28 cellular contexts compared by ENCODE assay signal in genomic region chr1:54337034-54337433, GRCh38.
DNase-seq lines count a peak whose midpoint lies in the region; ATAC-seq, FAIRE-seq and TF ChIP-seq lines count a peak whose summit lies in the region.
"Had no signal": no experiment of that assay in that cellular context is flagged by ENCODE, and none has a peak within 500 bp of the region (broad histone marks: within the 10 kb centered on the region; RNA-seq: fewer than 3 reads in every experiment).

No MANE protein-coding gene starts in this region.

- peak overlapping the region; percentile 39 for H4K91ac ChIP-seq in H1 (replicated peaks; ENCODE audit: insufficient read length, low read length)

- no peaks in the 10 kb centered on the region for H3K23me2 ChIP-seq in H1 (ENCODE audit: low read depth, low read length)

- H3K4me2 ChIP-seq in H1 (ENCODE audit: insufficient read depth in 1 of 2, low read depth in 2 of 2, low read length in 2 of 2): no peak overlapping the region
- H3K4me2 ChIP-seq: PC-9 had no signal

- H2AFZ ChIP-seq in H1 (ENCODE audit: low read length): no peak overlapping the region
- H2AFZ ChIP-seq: PC-9 had no signal

- H4K5ac ChIP-seq in H1 (ENCODE audit: insufficient read length, low read depth, low read length): no peak overlapping the region

- H3K27ac ChIP-seq in H1 (ENCODE audit: low read depth, low read length): no peak overlapping the region
- peak overlapping the region; percentile 95 for H3K27ac ChIP-seq in temporal lobe (ENCODE audit: low read depth, low read length)
- H3K27ac ChIP-seq in spleen: peak overlapping the region in 3 of 8 donors; percentile 79 to 87 (median 82)
- H3K27ac ChIP-seq: PC-9 had no signal

- H2BK5ac ChIP-seq in H1 (ENCODE audit: low read depth, low read length): peak overlapping the region; percentile 35

- no peak overlapping the region for H3K9ac ChIP-seq in H1 (replicated peaks in 1 of 4; ENCODE audit: extremely low read depth in 1 of 4, low read depth in 3 of 4, low read length in 3 of 4)

- no peaks in the 10 kb centered on the region for H3K27me3 Mint-ChIP-seq in activated CD8-positive, alpha-beta T cell treated with anti-CD3 and anti-CD28 coated beads, Interleukin-2, amount 10 ng/mL, durations not matched to agents 7 days and 5 days (ENCODE audit: low read depth)
- no peaks in the 10 kb centered on the region for H3K27me3 Mint-ChIP-seq in activated CD8-positive, alpha-beta T cell treated with anti-CD3 and anti-CD28 coated beads for 36 hours
- no peaks in the 10 kb centered on the region for H3K27me3 Mint-ChIP-seq in mesothelial cell of epicardium (ENCODE audit: low read depth)
- H3K27me3 Mint-ChIP-seq: activated B cell treated with CpG ODN at 0.5 μM for 24 hours; activated naive CD8-positive, alpha-beta T cell; CD4-positive, alpha-beta T cell; dendritic cell treated with granulocyte-macrophage colony-stimulating factor and Interleukin-4, amounts not matched to agents 40 ng/mL and 50 ng/mL, for 4 days; progenitor cell of endocrine pancreas; stimulated activated naive B cell treated with anti-CD40 and anti-IgM and Interleukin-4, amounts not matched to agents 10 μg/mL and 1 μg/mL and 100 μg/mL, for 72 hours had no signal

- H3K36me3 Mint-ChIP-seq in activated CD8-positive, alpha-beta T cell treated with anti-CD3 and anti-CD28 coated beads, Interleukin-2, amount 10 ng/mL, durations not matched to agents 7 days and 5 days (ENCODE audit: low read depth): peaks cover 15% of the 10 kb centered on the region
- H3K36me3 Mint-ChIP-seq in activated CD8-positive, alpha-beta T cell treated with anti-CD3 and anti-CD28 coated beads for 36 hours (ENCODE audit: low read depth): peaks cover 5% of the 10 kb centered on the region
- H3K36me3 Mint-ChIP-seq in mesothelial cell of epicardium: no peaks in the 10 kb centered on the region
- H3K36me3 Mint-ChIP-seq: stimulated activated naive B cell treated with anti-CD40 and anti-IgM and Interleukin-4, amounts not matched to agents 10 μg/mL and 1 μg/mL and 100 μg/mL, for 72 hours had no signal

- TF ChIP-seq POLR2A in H1 (IDR thresholded peaks at IDR 0.05; ENCODE audit: control extremely low read depth in 1 of 2, low read depth in 2 of 2, low read length in 2 of 2) (no peak), spleen (IDR thresholded peaks at IDR 0.05) (no peak)

- DNase-seq in activated CD8-positive, alpha-beta T cell treated with anti-CD3 and anti-CD28 coated beads, Interleukin-2, amount 10 ng/mL, durations not matched to agents 7 days and 5 days: no peak
- no peak for DNase-seq in activated CD8-positive, alpha-beta T cell treated with anti-CD3 and anti-CD28 coated beads for 36 hours
- DNase-seq in H1 (ENCODE audit: low read depth in 1 of 2, low spot score in 2 of 2): no peak
- DNase-seq in mesothelial cell of epicardium (ENCODE audit: low spot score in 2 of 2, unreplicated experiment in 2 of 2): no peak
- DNase-seq in spleen: no peak
- no peak for DNase-seq in UCSD-AML1 (lab: John Stamatoyannopoulos, UW; ENCODE audit: unreplicated experiment)
- DNase-seq: activated B cell treated with CpG ODN at 0.5 μM for 24 hours; AML-193; aorta; caudate nucleus; CD4-positive, alpha-beta T cell; lower lobe of right lung; NCI-H1092 treated with DMSO at 0.1 percent for 48 hours; NCI-H187 treated with DMSO at 0.1 percent for 48 hours; NCI-H2171 treated with DMSO at 0.1 percent for 48 hours; PC-9; SHP77; stimulated activated naive B cell treated with anti-CD40 and anti-IgM and Interleukin-4, amounts not matched to agents 10 μg/mL and 1 μg/mL and 100 μg/mL, for 72 hours; T-helper 9 cell had no signal

- peak overlapping the region; percentile 45; the same call in 1 of the 2 replicates for H2BK12ac ChIP-seq in H1 (ENCODE audit: low read depth, low read length)

- no peak overlapping the region for H2BK15ac ChIP-seq in H1 (ENCODE audit: low read length)

- no peak overlapping the region for H3K4ac ChIP-seq in H1 (replicated peaks; ENCODE audit: insufficient read length, low read depth, low read length)

- H3K4me1 Mint-ChIP-seq in activated CD8-positive, alpha-beta T cell treated with anti-CD3 and anti-CD28 coated beads, Interleukin-2, amount 10 ng/mL, durations not matched to agents 7 days and 5 days (ENCODE audit: low read depth): peaks cover 24% of the 10 kb centered on the region
- H3K4me1 Mint-ChIP-seq in activated CD8-positive, alpha-beta T cell treated with anti-CD3 and anti-CD28 coated beads for 36 hours (ENCODE audit: low read depth): peaks cover 50% of the 10 kb centered on the region
- H3K4me1 Mint-ChIP-seq in mesothelial cell of epicardium: peaks cover 69% of the 10 kb centered on the region

- TF ChIP-seq RAD21 in H1 (IDR thresholded peaks at IDR 0.05 in 1 of 2, conservative IDR thresholded peaks at IDR 0.05 in 1 of 2; ENCODE audit: low read depth in 2 of 2, low read length in 2 of 2): no peak

- H3K9me3 ChIP-seq in H1 (ENCODE audit: insufficient read depth in 2 of 2, low read depth in 1 of 2, low read length in 1 of 2) (no peaks in the 10 kb centered on the region), spleen (no peaks in the 10 kb centered on the region)
- H3K9me3 ChIP-seq: lower lobe of right lung had no signal

- no peak overlapping the region for H3K4me3 Mint-ChIP-seq in activated CD8-positive, alpha-beta T cell treated with anti-CD3 and anti-CD28 coated beads, Interleukin-2, amount 10 ng/mL, durations not matched to agents 7 days and 5 days
- H3K4me3 Mint-ChIP-seq in activated CD8-positive, alpha-beta T cell treated with anti-CD3 and anti-CD28 coated beads for 36 hours: no peak overlapping the region
- H3K4me3 Mint-ChIP-seq in mesothelial cell of epicardium: no peak overlapping the region
- H3K4me3 Mint-ChIP-seq: activated B cell treated with CpG ODN at 0.5 μM for 24 hours; activated naive CD8-positive, alpha-beta T cell; CD4-positive, alpha-beta T cell; dendritic cell treated with granulocyte-macrophage colony-stimulating factor and Interleukin-4, amounts not matched to agents 40 ng/mL and 50 ng/mL, for 4 days; stimulated activated naive B cell treated with anti-CD40 and anti-IgM and Interleukin-4, amounts not matched to agents 10 μg/mL and 1 μg/mL and 100 μg/mL, for 72 hours had no signal

- H3K36me3 ChIP-seq in H1 (ENCODE audit: control insufficient read depth in 2 of 4, insufficient read depth in 4 of 4, low read length in 3 of 4) (0 out of 8 replicates have a peak, but pooled peaks cover 0 to 3% (median 1%) of the 10 kb centered on the region in 4 experiments), spleen (no peaks in the 10 kb centered on the region)
- H3K36me3 ChIP-seq: lower lobe of right lung had no signal

- ATAC-seq in activated CD8-positive, alpha-beta T cell treated with anti-CD3 and anti-CD28 coated beads, Interleukin-2, amount 10 ng/mL, durations not matched to agents 7 days and 5 days: no peak
- ATAC-seq in activated CD8-positive, alpha-beta T cell treated with anti-CD3 and anti-CD28 coated beads for 36 hours: no peak
- ATAC-seq in GM19324 (IDR thresholded peaks at IDR 0.05; ENCODE audit: low FRiP score, unreplicated experiment): no peak
- ATAC-seq: lower lobe of right lung; sciatic nerve; stimulated activated naive B cell treated with anti-CD40 and anti-IgM and Interleukin-4, amounts not matched to agents 10 μg/mL and 1 μg/mL and 100 μg/mL, for 72 hours had no signal

- intact Hi-C loops in activated CD8-positive, alpha-beta T cell treated with anti-CD3 and anti-CD28 coated beads for 36 hours (cut with micrococcal nuclease): no loop called here
- intact Hi-C loops in spleen (cut with DNase I; ENCODE audit: low total_unique reads): no loop called here

- H3K4me1 ChIP-seq in H1 (replicated peaks in 1 of 4; ENCODE audit: control insufficient read depth in 3 of 4, insufficient read depth in 4 of 4, low read length in 3 of 4): peaks cover 20 to 34% (median 31%) of the 10 kb centered on the region in 4 experiments
- peaks cover 34 to 85% (median 54%) of the 10 kb centered on the region in 6 donors for H3K4me1 ChIP-seq in spleen

- peaks cover 2 to 95% of the 10 kb centered on the region in 2 experiments; a peak in 3 of 4 replicates for H3K79me2 ChIP-seq in H1 (ENCODE audit: control insufficient read depth in 1 of 2, insufficient read depth in 2 of 2, low read length in 2 of 2)

- peak overlapping the region; percentile 60 for H3K27ac Mint-ChIP-seq in activated CD8-positive, alpha-beta T cell treated with anti-CD3 and anti-CD28 coated beads, Interleukin-2, amount 10 ng/mL, durations not matched to agents 7 days and 5 days
- no peak overlapping the region for H3K27ac Mint-ChIP-seq in activated CD8-positive, alpha-beta T cell treated with anti-CD3 and anti-CD28 coated beads for 36 hours
- peak overlapping the region; percentile 78 for H3K27ac Mint-ChIP-seq in mesothelial cell of epicardium
- H3K27ac Mint-ChIP-seq: activated B cell treated with CpG ODN at 0.5 μM for 24 hours; activated naive CD8-positive, alpha-beta T cell; activated T-helper 2 cell treated with anti-CD3 and anti-CD28 coated beads, Interferon-gamma antibody, Interleukin-2, Interleukin-4, amounts not matched to agents 10 μg/mL and 5 μg/mL and 100 μg/mL, durations not matched to agents 14 hours and 24 hours and 36 hours; dendritic cell treated with granulocyte-macrophage colony-stimulating factor and Interleukin-4, amounts not matched to agents 40 ng/mL and 50 ng/mL, for 4 days; progenitor cell of endocrine pancreas; stimulated activated naive B cell treated with anti-CD40 and anti-IgM and Interleukin-4, amounts not matched to agents 10 μg/mL and 1 μg/mL and 100 μg/mL, for 72 hours had no signal

- POLR2A ChIA-PET in activated CD8-positive, alpha-beta T cell treated with anti-CD3 and anti-CD28 coated beads, Interleukin-2, amount 10 ng/mL, durations not matched to agents 7 days and 5 days (lab: Charles Lee): no interaction called here
- POLR2A ChIA-PET in activated CD8-positive, alpha-beta T cell treated with anti-CD3 and anti-CD28 coated beads for 36 hours (lab: Charles Lee): interaction anchor here (0.7 to 0.8 kb wide), 2 partner anchors 21 to 156 kb away, joined by 3 to 4 read pairs; no protein-coding TSS in a partner anchor
- POLR2A ChIA-PET in H1 (lab: Charles Lee; ENCODE audit: partially characterized antibody): interaction anchor here (1.1 to 1.4 kb wide), 3 partner anchors 9 to 116 kb away, joined by 3 to 4 read pairs (median 3); no protein-coding TSS in a partner anchor

- no peak for FAIRE-seq in H1 (lab: Jason Lieb, UNC)
- FAIRE-seq: D721Med, endometrium had no signal

- H2BK20ac ChIP-seq in H1 (ENCODE audit: low read length): no peak overlapping the region

- CTCF ChIA-PET in activated CD8-positive, alpha-beta T cell treated with anti-CD3 and anti-CD28 coated beads, Interleukin-2, amount 10 ng/mL, durations not matched to agents 7 days and 5 days (lab: Charles Lee): no interaction called here
- CTCF ChIA-PET in activated CD8-positive, alpha-beta T cell treated with anti-CD3 and anti-CD28 coated beads for 36 hours (lab: Charles Lee): no interaction called here
- CTCF ChIA-PET in H1 (lab: Charles Lee; ENCODE audit: partially characterized antibody): interaction anchor here (1.2 to 2.2 kb wide), 3 partner anchors 22 to 65 kb away, joined by 3 to 8 read pairs (median 3); no protein-coding TSS in a partner anchor

- 0 out of 2 replicates have a peak overlapping the region, but pooled peaks have one; percentile 4 for H2AK5ac ChIP-seq in H1 (ENCODE audit: low read depth, low read length)

- no peaks in the 10 kb centered on the region for H3K9me3 Mint-ChIP-seq in activated CD8-positive, alpha-beta T cell treated with anti-CD3 and anti-CD28 coated beads, Interleukin-2, amount 10 ng/mL, durations not matched to agents 7 days and 5 days (ENCODE audit: insufficient read depth)
- no peaks in the 10 kb centered on the region for H3K9me3 Mint-ChIP-seq in activated CD8-positive, alpha-beta T cell treated with anti-CD3 and anti-CD28 coated beads for 36 hours
- H3K9me3 Mint-ChIP-seq in mesothelial cell of epicardium: no peaks in the 10 kb centered on the region
- H3K9me3 Mint-ChIP-seq: activated B cell treated with CpG ODN at 0.5 μM for 24 hours; activated T-helper 2 cell treated with anti-CD3 and anti-CD28 coated beads, Interferon-gamma antibody, Interleukin-2, Interleukin-4, amounts not matched to agents 10 μg/mL and 5 μg/mL and 100 μg/mL, durations not matched to agents 14 hours and 24 hours and 36 hours; CD4-positive, alpha-beta T cell; dendritic cell treated with granulocyte-macrophage colony-stimulating factor and Interleukin-4, amounts not matched to agents 40 ng/mL and 50 ng/mL, for 4 days; stimulated activated naive B cell treated with anti-CD40 and anti-IgM and Interleukin-4, amounts not matched to agents 10 μg/mL and 1 μg/mL and 100 μg/mL, for 72 hours had no signal

- H3K27me3 ChIP-seq in H1 (replicated peaks in 1 of 4; ENCODE audit: control insufficient read depth in 3 of 4, extremely low read depth in 1 of 4, insufficient read depth in 3 of 4, low read length in 3 of 4): no peaks in the 10 kb centered on the region
- no peaks in the 10 kb centered on the region for H3K27me3 ChIP-seq in spleen (replicated peaks in 1 of 7)

- no peak overlapping the region for H4K8ac ChIP-seq in H1 (ENCODE audit: extremely low read depth, insufficient read depth, low read length)

- no peak overlapping the region for H3K23ac ChIP-seq in H1 (ENCODE audit: insufficient read length)

- H4K20me1 ChIP-seq in H1 (replicated peaks in 1 of 2; ENCODE audit: control insufficient read depth in 1 of 2, insufficient read depth in 2 of 2, low read length in 2 of 2): peaks cover 10 to 38% of the 10 kb centered on the region in 2 experiments

- TF ChIP-seq EP300 in H1 (IDR thresholded peaks at IDR 0.05; ENCODE audit: borderline replicate concordance in 1 of 2, low read depth in 2 of 2, low read length in 2 of 2): no peak

- peaks cover 34% of the 10 kb centered on the region for H3K79me1 ChIP-seq in H1 (ENCODE audit: low read depth, low read length)

- no peak overlapping the region for H3K4me3 ChIP-seq in H1 (ENCODE audit: extremely low read depth in 1 of 4, insufficient read depth in 2 of 4, low read depth in 3 of 4, low read length in 4 of 4)
- H3K4me3 ChIP-seq in spleen: no peak overlapping the region
- H3K4me3 ChIP-seq: lower lobe of right lung, PC-9 had no signal

- no peak overlapping the region; the same call in 1 of the 2 replicates for H3K18ac ChIP-seq in H1 (ENCODE audit: extremely low read depth, low read length)

- 93% methylated on average over 7 of the region's 7 CpGs; no CpG with 5 or more reads in 1 of the 2 experiments for WGBS in H1 (ENCODE audit: extremely low coverage in 1 of 2, insufficient coverage in 1 of 2, insufficient read length in 1 of 2, insufficient replicate concordance in 2 of 2, low coverage in 1 of 2, low lambda C conversion rate in 2 of 2, missing lambda C conversion rate in 1 of 2), 2 experiments
- WGBS in spleen, 5 donors: 86 to 96% (median 92%) methylated on average over 7 of the region's 7 CpGs

- no peak overlapping the region for H2BK120ac ChIP-seq in H1 (replicated peaks; ENCODE audit: low read depth, low read length)

- no peak for TF ChIP-seq CTCF in activated CD8-positive, alpha-beta T cell treated with anti-CD3 and anti-CD28 coated beads for 36 hours (IDR thresholded peaks at IDR 0.05)
- TF ChIP-seq CTCF in H1 (IDR thresholded peaks at IDR 0.05; ENCODE audit: control extremely low read depth in 1 of 3, insufficient read depth in 1 of 3, low read depth in 1 of 3, low read length in 3 of 3) (no peak), mesothelial cell of epicardium (IDR thresholded peaks at IDR 0.05; ENCODE audit: unreplicated experiment) (no peak), spleen (IDR thresholded peaks at IDR 0.05 in 8 of 11, conservative IDR thresholded peaks at IDR 0.05 in 3 of 11) (no peak)

- H3K14ac ChIP-seq in H1 (ENCODE audit: insufficient read length): no peak overlapping the region

- no peak overlapping the region for H3K56ac ChIP-seq in H1 (replicated peaks; ENCODE audit: insufficient read length, low read depth, low read length)
